1 cellular context compared by ENCODE assay signal in the genomic region with DNA sequence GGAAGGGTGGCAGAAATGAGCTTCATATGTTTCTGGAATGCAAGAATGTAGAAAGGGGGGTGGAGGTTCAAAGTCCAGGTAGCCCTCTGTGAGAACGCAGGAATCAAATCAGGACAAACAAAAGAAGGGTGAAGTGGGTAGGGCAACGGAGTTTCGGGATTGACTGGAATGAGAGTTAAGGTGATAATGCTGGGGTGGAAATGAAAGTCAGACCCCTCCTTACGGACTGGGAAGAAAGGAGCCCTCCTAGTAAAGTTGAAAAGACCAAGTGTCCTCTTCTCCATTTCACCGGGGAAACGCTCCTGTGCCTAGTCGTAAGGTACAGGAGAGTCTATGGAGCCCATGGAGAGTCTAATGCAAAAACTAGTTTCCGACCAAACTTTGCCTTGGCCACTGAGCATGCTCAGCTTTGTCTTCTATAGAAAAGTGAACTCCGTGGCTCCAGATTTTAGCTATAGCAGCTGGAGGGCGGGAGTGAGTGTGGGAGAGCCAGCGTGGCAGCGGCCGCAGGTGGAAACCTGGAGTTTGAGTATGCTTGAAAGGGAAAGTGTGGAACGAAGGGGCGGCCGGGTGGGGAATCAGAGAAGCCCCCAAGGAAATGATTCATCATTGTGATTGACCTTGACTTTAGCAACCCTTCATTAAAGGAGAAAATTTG.
TF ChIP-seq lines count a peak whose summit lies in the region.

No MANE protein-coding gene starts in this region.

TF ChIP-seq in HepG2, 621 proteins besides CTCF, POLR2A, EP300 and RAD21 (continued from another document and continues in another):
- TF ChIP-seq ZFP62 (CRISPR knock-in tag; IDR thresholded peaks at IDR 0.05), result no peak
- no peak for TF ChIP-seq HCFC1 (IDR thresholded peaks at IDR 0.05; ENCODE audit: low read depth, low read length)
- no peak for TF ChIP-seq PITX1 (CRISPR knock-in tag; IDR thresholded peaks at IDR 0.05)
- no peak for TF ChIP-seq ZNF75D (CRISPR knock-in tag; IDR thresholded peaks at IDR 0.05; ENCODE audit: borderline replicate concordance)
- no peak; the same call in 1 of the 2 replicates for TF ChIP-seq KDM2A (CRISPR knock-in tag; IDR thresholded peaks at IDR 0.05; ENCODE audit: borderline replicate concordance, low read depth)
- no peak for TF ChIP-seq NCOA1 (CRISPR knock-in tag; IDR thresholded peaks at IDR 0.05)
- no peak for TF ChIP-seq CBX2 (IDR thresholded peaks at IDR 0.05; ENCODE audit: low read depth, low read length)
- no peak for TF ChIP-seq CBX2 (CRISPR knock-in tag; IDR thresholded peaks at IDR 0.05; ENCODE audit: low read depth)
- no peak for TF ChIP-seq LBX2 (CRISPR knock-in tag; IDR thresholded peaks at IDR 0.05; ENCODE audit: borderline replicate concordance)
- no peak for TF ChIP-seq ARNTL (CRISPR knock-in tag; IDR thresholded peaks at IDR 0.05)
- no peak for TF ChIP-seq ZNF138 (CRISPR knock-in tag; IDR thresholded peaks at IDR 0.05; ENCODE audit: low read depth)
- no peak for TF ChIP-seq TSC22D2 (CRISPR knock-in tag; IDR thresholded peaks at IDR 0.05; ENCODE audit: borderline replicate concordance)
- TF ChIP-seq ZNF768 (CRISPR knock-in tag; IDR thresholded peaks at IDR 0.05), result no peak
- no peak for TF ChIP-seq ZNF883 (CRISPR knock-in tag; IDR thresholded peaks at IDR 0.05; ENCODE audit: not compliant biosample characterization)
- no peak for TF ChIP-seq ZNF101 (CRISPR knock-in tag; IDR thresholded peaks at IDR 0.05; ENCODE audit: borderline replicate concordance, low read depth)
- TF ChIP-seq KAT8 (CRISPR knock-in tag; IDR thresholded peaks at IDR 0.05), result peak; percentile 62
- TF ChIP-seq TCF7 (IDR thresholded peaks at IDR 0.05; ENCODE audit: low read depth), result peak; percentile 32; the same call in 1 of the 2 replicates
- TF ChIP-seq ZNF225 (CRISPR knock-in tag; IDR thresholded peaks at IDR 0.05), result no peak
- TF ChIP-seq, protein P1, sequence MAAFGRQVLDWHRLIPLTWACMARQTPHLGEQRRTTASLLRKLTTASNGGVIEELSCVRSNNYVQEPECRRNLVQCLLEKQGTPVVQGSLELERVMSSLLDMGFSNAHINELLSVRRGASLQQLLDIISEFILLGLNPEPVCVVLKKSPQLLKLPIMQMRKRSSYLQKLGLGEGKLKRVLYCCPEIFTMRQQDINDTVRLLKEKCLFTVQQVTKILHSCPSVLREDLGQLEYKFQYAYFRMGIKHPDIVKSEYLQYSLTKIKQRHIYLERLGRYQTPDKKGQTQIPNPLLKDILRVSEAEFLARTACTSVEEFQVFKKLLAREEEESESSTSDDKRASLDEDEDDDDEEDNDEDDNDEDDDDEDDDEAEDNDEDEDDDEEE (CRISPR knock-in tag; IDR thresholded peaks at IDR 0.05), result no peak
- TF ChIP-seq YY1 (IDR thresholded peaks at IDR 0.05; ENCODE audit: insufficient read depth, insufficient replicate concordance, low read depth, low read length), result no peak
- TF ChIP-seq ZNF577 (CRISPR knock-in tag; IDR thresholded peaks at IDR 0.05; ENCODE audit: borderline replicate concordance, low read depth), result no peak
- TF ChIP-seq, protein P2, sequence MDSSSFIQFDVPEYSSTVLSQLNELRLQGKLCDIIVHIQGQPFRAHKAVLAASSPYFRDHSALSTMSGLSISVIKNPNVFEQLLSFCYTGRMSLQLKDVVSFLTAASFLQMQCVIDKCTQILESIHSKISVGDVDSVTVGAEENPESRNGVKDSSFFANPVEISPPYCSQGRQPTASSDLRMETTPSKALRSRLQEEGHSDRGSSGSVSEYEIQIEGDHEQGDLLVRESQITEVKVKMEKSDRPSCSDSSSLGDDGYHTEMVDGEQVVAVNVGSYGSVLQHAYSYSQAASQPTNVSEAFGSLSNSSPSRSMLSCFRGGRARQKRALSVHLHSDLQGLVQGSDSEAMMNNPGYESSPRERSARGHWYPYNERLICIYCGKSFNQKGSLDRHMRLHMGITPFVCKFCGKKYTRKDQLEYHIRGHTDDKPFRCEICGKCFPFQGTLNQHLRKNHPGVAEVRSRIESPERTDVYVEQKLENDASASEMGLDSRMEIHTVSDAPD (CRISPR knock-in tag; IDR thresholded peaks at IDR 0.05), result no peak
- TF ChIP-seq ISX (CRISPR knock-in tag; conservative IDR thresholded peaks at IDR 0.05), result no peak
- TF ChIP-seq ZBTB25 (CRISPR knock-in tag; IDR thresholded peaks at IDR 0.05), result 0 out of 2 replicates have a peak, but pooled peaks have one; percentile 21
- no peak for TF ChIP-seq ZNF333 (CRISPR knock-in tag; IDR thresholded peaks at IDR 0.05; ENCODE audit: borderline replicate concordance)
- TF ChIP-seq ATF7-NPFF (CRISPR knock-in tag; IDR thresholded peaks at IDR 0.05; ENCODE audit: low read depth), result no peak
- TF ChIP-seq PHF5A (CRISPR knock-in tag; IDR thresholded peaks at IDR 0.05; ENCODE audit: low read depth, unreplicated experiment), result no peak
- no peak for TF ChIP-seq ZUFSP (CRISPR knock-in tag; IDR thresholded peaks at IDR 0.05; ENCODE audit: borderline replicate concordance)
- no peak; the same call in 1 of the 2 replicates for TF ChIP-seq KDM5A (IDR thresholded peaks at IDR 0.05; ENCODE audit: borderline replicate concordance, low read length)
- TF ChIP-seq SNAI1 (CRISPR knock-in tag; IDR thresholded peaks at IDR 0.05; ENCODE audit: borderline replicate concordance), result no peak
- no peak for TF ChIP-seq SMAD9 (CRISPR knock-in tag; IDR thresholded peaks at IDR 0.05)
- TF ChIP-seq ZBTB33 (CRISPR knock-in tag; IDR thresholded peaks at IDR 0.05), result no peak
- TF ChIP-seq, protein P3, sequence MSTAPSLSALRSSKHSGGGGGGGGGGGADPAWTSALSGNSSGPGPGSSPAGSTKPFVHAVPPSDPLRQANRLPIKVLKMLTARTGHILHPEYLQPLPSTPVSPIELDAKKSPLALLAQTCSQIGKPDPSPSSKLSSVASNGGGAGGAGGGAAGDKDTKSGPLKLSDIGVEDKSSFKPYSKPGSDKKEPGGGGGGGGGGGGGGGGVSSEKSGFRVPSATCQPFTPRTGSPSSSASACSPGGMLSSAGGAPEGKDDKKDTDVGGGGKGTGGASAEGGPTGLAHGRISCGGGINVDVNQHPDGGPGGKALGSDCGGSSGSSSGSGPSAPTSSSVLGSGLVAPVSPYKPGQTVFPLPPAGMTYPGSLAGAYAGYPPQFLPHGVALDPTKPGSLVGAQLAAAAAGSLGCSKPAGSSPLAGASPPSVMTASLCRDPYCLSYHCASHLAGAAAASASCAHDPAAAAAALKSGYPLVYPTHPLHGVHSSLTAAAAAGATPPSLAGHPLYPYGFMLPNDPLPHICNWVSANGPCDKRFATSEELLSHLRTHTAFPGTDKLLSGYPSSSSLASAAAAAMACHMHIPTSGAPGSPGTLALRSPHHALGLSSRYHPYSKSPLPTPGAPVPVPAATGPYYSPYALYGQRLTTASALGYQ (CRISPR knock-in tag; IDR thresholded peaks at IDR 0.05), result 0 out of 2 replicates have a peak, but pooled peaks have one; percentile 70
- TF ChIP-seq ZNF558 (CRISPR knock-in tag; IDR thresholded peaks at IDR 0.05; ENCODE audit: borderline replicate concordance), result no peak
- no peak for TF ChIP-seq ZNF343 (CRISPR knock-in tag; IDR thresholded peaks at IDR 0.05)
- TF ChIP-seq ZBTB3 (CRISPR knock-in tag; IDR thresholded peaks at IDR 0.05; ENCODE audit: borderline replicate concordance, low read depth), result no peak
- peak; percentile 63 for TF ChIP-seq ZNF331 (CRISPR knock-in tag; IDR thresholded peaks at IDR 0.05)
- no peak for TF ChIP-seq ZBTB20 (CRISPR knock-in tag; IDR thresholded peaks at IDR 0.05; ENCODE audit: borderline replicate concordance, low read depth)
- TF ChIP-seq E2F5 (CRISPR knock-in tag; conservative IDR thresholded peaks at IDR 0.05), result no peak
- no peak for TF ChIP-seq RXRA (CRISPR knock-in tag; IDR thresholded peaks at IDR 0.05)
- TF ChIP-seq CREB3 (CRISPR knock-in tag; IDR thresholded peaks at IDR 0.05), result no peak
- TF ChIP-seq ZSCAN21 (CRISPR knock-in tag; IDR thresholded peaks at IDR 0.05; ENCODE audit: borderline replicate concordance), result no peak
- TF ChIP-seq ZHX2 (IDR thresholded peaks at IDR 0.05; ENCODE audit: low read depth), result no peak
- no peak for TF ChIP-seq ZHX2 (CRISPR knock-in tag; IDR thresholded peaks at IDR 0.05; ENCODE audit: borderline replicate concordance)
